In genomic region chr6:132504757-132505156, GRCh38 we compare ENCODE assay signal across 21 cellular contexts. TPM values are rescaled to one million over a fixed set of nuclear protein-coding genes. Genes with fewer than 3 reads are reported as not detected.
DNase-seq lines count a peak whose midpoint lies in the region; ATAC-seq and TF ChIP-seq lines count a peak whose summit lies in the region.
"Had no signal": no experiment of that assay in that cellular context is flagged by ENCODE, and none has a peak within 500 bp of the region (broad histone marks: within the 10 kb centered on the region; RNA-seq: fewer than 3 reads in every experiment).

No MANE protein-coding gene starts in this region.

- peaks cover 5% of the 10 kb centered on the region for H3K9me3 Mint-ChIP-seq in chondrocyte (ENCODE audit: low read depth)
- H3K9me3 Mint-ChIP-seq: activated CD4-positive, alpha-beta T cell treated with anti-CD3 and anti-CD28 coated beads, Interleukin-2, amount 10 ng/mL, durations not matched to agents 7 days and 5 days; activated T-helper 17 cell treated with anti-CD3 and anti-CD28 coated beads, Interleukin-2, amount 50 U/mL, for 72 hours; nephron progenitor cell had no signal

- peak overlapping the region; percentile 4 for H3K27ac ChIP-seq in substantia nigra (ENCODE audit: low read depth, low read length, poor library complexity, severe bottlenecking)
- H3K27ac ChIP-seq: upper lobe of right lung had no signal

- ATAC-seq in left cardiac atrium (peak in 1 of 2 donors; percentile 58), Right ventricle myocardium superior (ENCODE audit: poor library complexity) (no peak), GM18517 (IDR thresholded peaks at IDR 0.05; ENCODE audit: unreplicated experiment) (no peak)
- ATAC-seq: activated T-helper 17 cell treated with anti-CD3 and anti-CD28 coated beads, Interleukin-2, amount 50 U/mL, for 72 hours; upper lobe of right lung had no signal

- H3K27ac Mint-ChIP-seq in chondrocyte (ENCODE audit: unreplicated experiment): peak overlapping the region; percentile 34
- H3K27ac Mint-ChIP-seq: activated CD4-positive, alpha-beta T cell treated with anti-CD3 and anti-CD28 coated beads, Interleukin-2, amount 10 ng/mL, durations not matched to agents 7 days and 5 days; activated naive CD8-positive, alpha-beta T cell; activated T-helper 17 cell treated with anti-CD3 and anti-CD28 coated beads, Interleukin-2, amount 50 U/mL, for 72 hours; nephron progenitor cell had no signal

- TF ChIP-seq CTCF in chondrocyte (IDR thresholded peaks at IDR 0.05): no peak

- peak; percentile 27 for DNase-seq in left cardiac atrium
- no peak for DNase-seq in Right ventricle myocardium superior
- no peak for DNase-seq in chondrocyte (ENCODE audit: low spot score)
- DNase-seq in lung microvascular endothelial cell (ENCODE audit: low read depth in 2 of 2): peak; percentile 76 to 97
- DNase-seq in substantia nigra (lab: John Stamatoyannopoulos, UW): peak in 2 of 49 donors; percentile 23 to 51
- no peak for DNase-seq in GDM1 (lab: John Stamatoyannopoulos, UW)
- no peak for DNase-seq in GM03348 (ENCODE audit: low spot score)
- DNase-seq: activated CD4-positive, alpha-beta T cell treated with anti-CD3 and anti-CD28 coated beads, Interleukin-2, amount 10 ng/mL, durations not matched to agents 7 days and 5 days; Calu3; NCI-H774; nephron progenitor cell; OCI-M1; posterior cingulate gyrus; SHP77; stimulated activated CD4-positive, alpha-beta T cell treated with anti-CD3 and anti-CD28 coated beads, Interleukin-2, amount 100 ng/mL, for 24 hours; upper lobe of right lung had no signal

- H3K4me1 Mint-ChIP-seq in chondrocyte (ENCODE audit: low read depth): peaks cover 47% of the 10 kb centered on the region

- intact Hi-C loops in left cardiac atrium (cut with DNase I) (no loop called here), Right ventricle myocardium superior (cut with DNase I) (no loop called here)

- H3K27me3 Mint-ChIP-seq in chondrocyte (ENCODE audit: low read depth): no peaks in the 10 kb centered on the region
- H3K27me3 Mint-ChIP-seq: activated CD4-positive, alpha-beta T cell treated with anti-CD3 and anti-CD28 coated beads, Interleukin-2, amount 10 ng/mL, durations not matched to agents 7 days and 5 days; activated naive CD8-positive, alpha-beta T cell; activated T-helper 17 cell treated with anti-CD3 and anti-CD28 coated beads, Interleukin-2, amount 50 U/mL, for 72 hours had no signal

- H3K4me3 Mint-ChIP-seq in chondrocyte (ENCODE audit: unreplicated experiment): no peak overlapping the region
- H3K4me3 Mint-ChIP-seq: activated CD4-positive, alpha-beta T cell treated with anti-CD3 and anti-CD28 coated beads, Interleukin-2, amount 10 ng/mL, durations not matched to agents 7 days and 5 days; activated naive CD8-positive, alpha-beta T cell; activated T-helper 17 cell treated with anti-CD3 and anti-CD28 coated beads, Interleukin-2, amount 50 U/mL, for 72 hours; nephron progenitor cell had no signal

- H3K36me3 Mint-ChIP-seq in chondrocyte (ENCODE audit: low read depth): peaks cover 21% of the 10 kb centered on the region

RNA-seq across cellular contexts. Expression of gene STX7, which starts 8.2 kb away (rescaled TPM):
- 10 to 100 TPM; 46.4 to 53.0 TPM for total RNA-seq in left cardiac atrium
- 55.1 TPM for total RNA-seq in Right ventricle myocardium superior
- total RNA-seq in chondrocyte: 58.2 to 69.3 TPM (median 66.5 TPM) in 3 replicates
- total RNA-seq in lung microvascular endothelial cell: 19.8 and 52.0 TPM in 2 replicates

RNA-seq across cellular contexts. Expression of gene TAAR9, which starts 33.3 kb away (rescaled TPM):
- total RNA-seq in left cardiac atrium (not detected), Right ventricle myocardium superior (not detected), chondrocyte (not detected in 3 replicates), lung microvascular endothelial cell (not detected in 2 replicates)
- total RNA-seq: A172; activated CD4-positive, alpha-beta T cell treated with anti-CD3 and anti-CD28 coated beads, Interleukin-2, amount 10 ng/mL, durations not matched to agents 7 days and 5 days; activated T-helper 17 cell treated with anti-CD3 and anti-CD28 coated beads, Interleukin-2, amount 50 U/mL, for 72 hours; Calu3; T-helper 1 cell treated with Interleukin-12 subunit alpha and Interleukin-12 subunit beta and Interleukin-4 antibody, amounts not matched to agents 30 ng/mL and 1 ng/mL, for 36 hours; upper lobe of right lung had no signal

RNA-seq across cellular contexts. Expression of gene TAAR8, which starts 47.7 kb away (rescaled TPM):
- total RNA-seq in left cardiac atrium (not detected), Right ventricle myocardium superior (not detected), chondrocyte (not detected in 3 replicates), lung microvascular endothelial cell (not detected in 2 replicates)
- total RNA-seq: A172; activated CD4-positive, alpha-beta T cell treated with anti-CD3 and anti-CD28 coated beads, Interleukin-2, amount 10 ng/mL, durations not matched to agents 7 days and 5 days; activated T-helper 17 cell treated with anti-CD3 and anti-CD28 coated beads, Interleukin-2, amount 50 U/mL, for 72 hours; Calu3; T-helper 1 cell treated with Interleukin-12 subunit alpha and Interleukin-12 subunit beta and Interleukin-4 antibody, amounts not matched to agents 30 ng/mL and 1 ng/mL, for 36 hours; upper lobe of right lung had no signal

Comparison
In these comparisons a context has a peak if more than half of its experiments do, and no peak if none do; other contexts are left out.
1. DNase-seq: peak in left cardiac atrium (single experiment) and lung microvascular endothelial cell (2 of 2); none in Right ventricle myocardium superior (single experiment), chondrocyte (single experiment), GDM1 (single experiment) and GM03348 (single experiment).